In the genomic region with DNA sequence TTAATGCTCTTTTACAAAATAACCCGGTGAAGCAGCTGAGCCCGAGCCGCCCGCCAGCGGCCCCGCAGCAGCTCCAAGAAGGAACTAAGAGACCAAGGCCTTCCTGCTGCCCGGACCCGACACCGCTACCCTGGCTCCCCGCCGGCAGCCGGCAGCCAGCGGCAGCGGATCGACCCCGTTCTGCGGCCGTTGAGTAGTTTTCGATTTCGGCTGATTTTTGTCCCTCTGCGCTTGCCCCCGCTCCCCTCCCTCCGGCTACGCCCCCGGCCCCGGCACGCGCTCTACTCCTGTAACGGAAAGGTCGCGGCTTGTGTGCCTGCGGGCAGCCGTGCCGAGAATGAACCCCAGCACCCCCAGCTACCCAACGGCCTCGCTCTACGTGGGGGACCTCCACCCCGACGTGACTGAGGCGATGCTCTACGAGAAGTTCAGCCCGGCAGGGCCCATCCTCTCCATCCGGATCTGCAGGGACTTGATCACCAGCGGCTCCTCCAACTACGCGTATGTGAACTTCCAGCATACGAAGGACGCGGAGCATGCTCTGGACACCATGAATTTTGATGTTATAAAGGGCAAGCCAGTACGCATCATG, we compare ENCODE assay signal across 15 cellular contexts. TPM values are rescaled to one million over a fixed set of nuclear protein-coding genes. Genes with fewer than 3 reads are reported as not detected.
DNase-seq lines count a peak whose midpoint lies in the region; FAIRE-seq and TF ChIP-seq lines count a peak whose summit lies in the region.
"Had no signal": no experiment of that assay in that cellular context is flagged by ENCODE, and none has a peak within 500 bp of the region (broad histone marks: within the 10 kb centered on the region; RNA-seq: fewer than 3 reads in every experiment).

A gene (plus strand): TSS at position 275 of the 592 bp plus-strand sequence. CDS start 63 bp downstream, at position 338.

- intact Hi-C loops in activated T-helper 1 cell treated with anti-CD3 and anti-CD28 coated beads, Interleukin-12 subunit alpha, Interleukin-12 subunit beta, Interleukin-2, Interleukin-4 antibody, amounts not matched to agents 30 ng/mL and 10 ng/mL and 1 ng/mL, durations not matched to agents 14 hours and 24 hours and 36 hours (cut with micrococcal nuclease), result no loop called here

- DNase-seq in stimulated activated CD4-positive, alpha-beta T cell treated with anti-CD3 and anti-CD28 coated beads, Interleukin-1b, Interleukin-23, amount 100 ng/mL, for 48 hours, result peak; percentile 2
- DNase-seq in stimulated activated CD4-positive, alpha-beta T cell treated with anti-CD3 and anti-CD28 coated beads, Interleukin-4, amount 100 ng/mL, for 24 hours, result no peak
- DNase-seq in activated T-helper 1 cell treated with anti-CD3 and anti-CD28 coated beads, Interleukin-12 subunit alpha, Interleukin-12 subunit beta, Interleukin-2, Interleukin-4 antibody, amounts not matched to agents 30 ng/mL and 10 ng/mL and 1 ng/mL, durations not matched to agents 14 hours and 24 hours and 36 hours (ENCODE audit: low spot score), result no peak
- DNase-seq in fibroblast of pulmonary artery (ENCODE audit: low read depth) (peak; percentile 5), NCI-H510A (lab: John Stamatoyannopoulos, UW) (no peak), GM10266 (ENCODE audit: extremely low spot score) (no peak), D721Med (ENCODE audit: insufficient read length, low spot score) (no peak)
- DNase-seq: activated naive CD4-positive, alpha-beta T cell treated with anti-CD3 and anti-CD28 coated beads, Interleukin-2, amount 50 U/mL, for 16 hours; H7; heart left ventricle; NCI-H1105; NCI-H526 treated with DMSO at 0.1 percent for 48 hours; SHP77 had no signal

- no peaks in the 10 kb centered on the region for H3K9me3 Mint-ChIP-seq in activated T-helper 1 cell treated with anti-CD3 and anti-CD28 coated beads, Interleukin-12 subunit alpha, Interleukin-12 subunit beta, Interleukin-2, Interleukin-4 antibody, amounts not matched to agents 30 ng/mL and 10 ng/mL and 1 ng/mL, durations not matched to agents 14 hours and 24 hours and 36 hours

- no peaks in the 10 kb centered on the region for H3K9me3 ChIP-seq in thymus (ENCODE audit: control insufficient read depth)
- H3K9me3 ChIP-seq: heart left ventricle had no signal

- no peak for FAIRE-seq in D721Med (lab: Jason Lieb, UNC)

- peaks cover 6% of the 10 kb centered on the region for H3K4me1 Mint-ChIP-seq in activated T-helper 1 cell treated with anti-CD3 and anti-CD28 coated beads, Interleukin-12 subunit alpha, Interleukin-12 subunit beta, Interleukin-2, Interleukin-4 antibody, amounts not matched to agents 30 ng/mL and 10 ng/mL and 1 ng/mL, durations not matched to agents 14 hours and 24 hours and 36 hours (ENCODE audit: low read depth)

- H3K4me3 ChIP-seq in fibroblast of pulmonary artery (replicated peaks; ENCODE audit: low read depth, low read length) (peak within 1 kb of the TSS; percentile 34), thymus (ENCODE audit: low read length) (peak within 1 kb of the TSS; percentile 33)

- peaks cover 8% of the 10 kb centered on the region for H3K27me3 ChIP-seq in thymus (ENCODE audit: control insufficient read depth, insufficient read depth)

- no peak within 1 kb of the TSS for H3K27ac Mint-ChIP-seq in activated T-helper 1 cell treated with anti-CD3 and anti-CD28 coated beads, Interleukin-12 subunit alpha, Interleukin-12 subunit beta, Interleukin-2, Interleukin-4 antibody, amounts not matched to agents 30 ng/mL and 10 ng/mL and 1 ng/mL, durations not matched to agents 14 hours and 24 hours and 36 hours

- 25% methylated on average over 50 of the region's 50 CpGs for whole genome bisulfite sequencing in thymus

- no peaks in the 10 kb centered on the region for H3K4me1 ChIP-seq in thymus (ENCODE audit: control insufficient read depth, insufficient read depth, low read length)
- H3K4me1 ChIP-seq: heart left ventricle, parathyroid adenoma had no signal

- H3K27me3 Mint-ChIP-seq in activated T-helper 1 cell treated with anti-CD3 and anti-CD28 coated beads, Interleukin-12 subunit alpha, Interleukin-12 subunit beta, Interleukin-2, Interleukin-4 antibody, amounts not matched to agents 30 ng/mL and 10 ng/mL and 1 ng/mL, durations not matched to agents 14 hours and 24 hours and 36 hours (ENCODE audit: insufficient read depth), result peaks cover 34% of the 10 kb centered on the region

- H3K27ac ChIP-seq in thymus (ENCODE audit: low read depth), result no peak within 1 kb of the TSS
- H3K27ac ChIP-seq: heart left ventricle, parathyroid adenoma had no signal

- no peaks in the 10 kb centered on the region for H3K36me3 Mint-ChIP-seq in activated T-helper 1 cell treated with anti-CD3 and anti-CD28 coated beads, Interleukin-12 subunit alpha, Interleukin-12 subunit beta, Interleukin-2, Interleukin-4 antibody, amounts not matched to agents 30 ng/mL and 10 ng/mL and 1 ng/mL, durations not matched to agents 14 hours and 24 hours and 36 hours (ENCODE audit: low read depth)

- peak within 1 kb of the TSS; percentile 19 for H3K4me3 Mint-ChIP-seq in activated T-helper 1 cell treated with anti-CD3 and anti-CD28 coated beads, Interleukin-12 subunit alpha, Interleukin-12 subunit beta, Interleukin-2, Interleukin-4 antibody, amounts not matched to agents 30 ng/mL and 10 ng/mL and 1 ng/mL, durations not matched to agents 14 hours and 24 hours and 36 hours

- TF ChIP-seq CTCF in fibroblast of pulmonary artery (IDR thresholded peaks at IDR 0.05; ENCODE audit: low read length, missing control alignments) (no peak), GM10266 (IDR thresholded peaks at IDR 0.05; ENCODE audit: control insufficient read depth, insufficient read depth, low read depth, missing control alignments) (no peak), D721Med (IDR thresholded peaks at IDR 0.05; ENCODE audit: insufficient read depth, missing control alignments) (no peak)

- H3K36me3 ChIP-seq in thymus (ENCODE audit: control insufficient read depth, insufficient read depth), result no peaks in the 10 kb centered on the region
- H3K36me3 ChIP-seq: heart left ventricle had no signal

RNA-seq across cellular contexts. Expression of the gene that starts here (rescaled TPM):
- 0.34 TPM in 2 replicates for total RNA-seq in activated T-helper 1 cell treated with anti-CD3 and anti-CD28 coated beads, Interleukin-12 subunit alpha, Interleukin-12 subunit beta, Interleukin-2, Interleukin-4 antibody, amounts not matched to agents 30 ng/mL and 10 ng/mL and 1 ng/mL, durations not matched to agents 14 hours and 24 hours and 36 hours
- polyA plus RNA-seq in thymus, result 0.09 TPM

Comparison
In these comparisons a context has a peak if more than half of its experiments do, and no peak if none do; other contexts are left out.
1. DNase-seq: peak in stimulated activated CD4-positive, alpha-beta T cell treated with anti-CD3 and anti-CD28 coated beads, Interleukin-1b, Interleukin-23, amount 100 ng/mL, for 48 hours (single experiment) and fibroblast of pulmonary artery (single experiment); none in stimulated activated CD4-positive, alpha-beta T cell treated with anti-CD3 and anti-CD28 coated beads, Interleukin-4, amount 100 ng/mL, for 24 hours (single experiment), activated T-helper 1 cell treated with anti-CD3 and anti-CD28 coated beads, Interleukin-12 subunit alpha, Interleukin-12 subunit beta, Interleukin-2, Interleukin-4 antibody, amounts not matched to agents 30 ng/mL and 10 ng/mL and 1 ng/mL, durations not matched to agents 14 hours and 24 hours and 36 hours (single experiment), NCI-H510A (single experiment), GM10266 (single experiment) and D721Med (single experiment).